Comparison of ENCODE assay signal across 8 cellular contexts in the genomic region with DNA sequence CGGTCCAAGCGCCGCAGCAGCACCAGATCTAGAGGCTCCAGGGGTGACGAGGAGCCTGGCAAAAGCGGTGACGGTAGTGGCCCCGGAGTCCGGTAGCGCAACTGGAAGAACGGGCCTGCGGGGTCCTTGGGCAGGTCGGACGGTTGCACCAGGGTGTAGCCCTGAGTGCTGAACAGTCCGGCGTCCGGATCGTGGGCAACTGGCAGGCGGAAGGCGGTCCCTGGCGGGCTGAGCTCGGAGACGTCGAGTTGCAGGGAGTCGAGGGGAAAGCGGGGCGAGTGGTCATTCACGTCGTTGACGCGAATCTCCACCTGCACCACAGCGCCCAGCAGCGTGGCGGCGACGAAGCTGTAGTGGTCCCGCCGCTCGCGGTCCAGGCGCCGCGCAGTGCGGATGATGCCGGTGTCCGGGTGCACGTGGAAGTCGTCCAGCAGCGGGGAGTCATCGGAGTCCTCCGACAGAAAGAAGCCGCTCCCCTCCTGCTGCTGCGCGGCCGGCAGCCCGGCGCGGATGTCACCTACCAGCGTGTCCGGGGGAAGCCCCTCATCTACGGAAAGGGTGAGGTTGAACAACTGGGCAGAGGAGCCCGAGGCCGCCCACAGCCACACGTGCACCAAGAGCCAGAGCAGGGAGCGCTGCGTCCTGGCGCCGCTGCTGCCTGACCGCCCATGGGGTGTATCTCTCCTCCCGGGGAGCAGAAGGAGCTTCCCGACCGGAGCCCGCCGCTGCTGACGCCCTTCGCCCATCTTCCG. TPM values are rescaled to one million over a fixed set of nuclear protein-coding genes. Genes with fewer than 3 reads are reported as not detected.
A peak's percentile ranks its signal among the peaks of the same experiment; 100 is the strongest.
DNase-seq lines count a peak whose midpoint lies in the region; ATAC-seq, FAIRE-seq and TF ChIP-seq lines count a peak whose summit lies in the region.

No MANE protein-coding gene starts in this region.

- POLR2A ChIA-PET in activated CD4-positive, alpha-beta T cell treated with anti-CD3 and anti-CD28 coated beads for 36 hours (lab: Charles Lee) = no interaction called here

- CTCF ChIA-PET in activated CD4-positive, alpha-beta T cell treated with anti-CD3 and anti-CD28 coated beads for 36 hours (lab: Charles Lee) = no interaction called here

- H3K27me3 Mint-ChIP-seq in activated CD4-positive, alpha-beta T cell treated with anti-CD3 and anti-CD28 coated beads for 36 hours = peaks cover 55% of the 10 kb centered on the region

- in situ Hi-C loops in gastrocnemius medialis (cut with MboI; ENCODE audit: low sequenced_read_pairs in 4 of 4) = no loop called here

- peak overlapping the region; percentile 45 for H3K4me3 ChIP-seq in WERI-Rb-1 (ENCODE audit: low read depth, low read length)
- H3K4me3 ChIP-seq in left ventricle myocardium inferior = peak overlapping the region; percentile 58
- peak overlapping the region; percentile 38 to 39 (median 38) for H3K4me3 ChIP-seq in gastrocnemius medialis

- peak overlapping the region; percentile 67 for H3K4me3 Mint-ChIP-seq in activated CD4-positive, alpha-beta T cell treated with anti-CD3 and anti-CD28 coated beads for 36 hours

- no peaks in the 10 kb centered on the region for H3K36me3 Mint-ChIP-seq in activated CD4-positive, alpha-beta T cell treated with anti-CD3 and anti-CD28 coated beads for 36 hours (ENCODE audit: low read depth)

- H3K27me3 ChIP-seq in WERI-Rb-1 (ENCODE audit: insufficient read depth, low read depth, severe bottlenecking) = peaks cover 23% of the 10 kb centered on the region
- H3K27me3 ChIP-seq in left ventricle myocardium inferior (ENCODE audit: low read depth) = peaks cover 100% of the 10 kb centered on the region
- H3K27me3 ChIP-seq in gastrocnemius medialis = peaks cover 17 to 42% (median 34%) of the 10 kb centered on the region in 3 donors

- no peak for TF ChIP-seq POLR2A in gastrocnemius medialis (IDR thresholded peaks at IDR 0.05)
- no peak for TF ChIP-seq POLR2A in H54 (IDR thresholded peaks at IDR 0.05; ENCODE audit: low read depth, low read length)

- H3K9me3 Mint-ChIP-seq in activated CD4-positive, alpha-beta T cell treated with anti-CD3 and anti-CD28 coated beads for 36 hours (ENCODE audit: low read depth) = no peaks in the 10 kb centered on the region

- TF ChIP-seq CTCF in WERI-Rb-1 (IDR thresholded peaks at IDR 0.05; ENCODE audit: low read depth, low read length) (peak; percentile 26; the same call in 1 of the 2 replicates), left ventricle myocardium inferior (IDR thresholded peaks at IDR 0.05; ENCODE audit: borderline replicate concordance) (no peak), gastrocnemius medialis (IDR thresholded peaks at IDR 0.05 in 4 of 5, conservative IDR thresholded peaks at IDR 0.05 in 1 of 5) (no peak)

- H3K27ac Mint-ChIP-seq in activated CD4-positive, alpha-beta T cell treated with anti-CD3 and anti-CD28 coated beads for 36 hours = no peak overlapping the region

- H3K9me3 ChIP-seq in WERI-Rb-1 (ENCODE audit: severe bottlenecking) (peaks cover 16% of the 10 kb centered on the region), left ventricle myocardium inferior (replicated peaks) (no peaks in the 10 kb centered on the region), gastrocnemius medialis (no peaks in the 10 kb centered on the region)

- no peak for FAIRE-seq in H54 (lab: Jason Lieb, UNC)

- H3K36me3 ChIP-seq in WERI-Rb-1 (no peaks in the 10 kb centered on the region), left ventricle myocardium inferior (no peaks in the 10 kb centered on the region), gastrocnemius medialis (no peaks in the 10 kb centered on the region)

- peaks cover 18% of the 10 kb centered on the region for H3K4me1 Mint-ChIP-seq in activated CD4-positive, alpha-beta T cell treated with anti-CD3 and anti-CD28 coated beads for 36 hours

- no peak overlapping the region for H3K27ac ChIP-seq in WERI-Rb-1
- H3K27ac ChIP-seq in left ventricle myocardium inferior (replicated peaks) = no peak overlapping the region
- H3K27ac ChIP-seq in gastrocnemius medialis = no peak overlapping the region

- H3K4me1 ChIP-seq in left ventricle myocardium inferior (peaks cover 23% of the 10 kb centered on the region), gastrocnemius medialis (peaks cover 4 to 11% of the 10 kb centered on the region in 2 donors)

- DNase-seq in activated CD4-positive, alpha-beta T cell treated with anti-CD3 and anti-CD28 coated beads for 36 hours = peak; percentile 59
- DNase-seq in activated CD4-positive, alpha-beta T cell treated with anti-CD3 and anti-CD28 coated beads for 4 hours = no peak
- DNase-seq in WERI-Rb-1 (peak; percentile 43), left ventricle myocardium inferior (no peak), gastrocnemius medialis (no peak), SIG-M5 treated with dmso at 0.1 percent for 504 hours (lab: John Stamatoyannopoulos, UW; ENCODE audit: unreplicated experiment) (no peak), H54 (ENCODE audit: insufficient read length, low spot score) (no peak)

- ATAC-seq in activated CD4-positive, alpha-beta T cell treated with anti-CD3 and anti-CD28 coated beads for 36 hours = peak; percentile 67
- ATAC-seq in HG02642 (IDR thresholded peaks at IDR 0.05; ENCODE audit: poor library complexity, unreplicated experiment) = peak; percentile 67
- no peak for ATAC-seq in gastrocnemius medialis

- intact Hi-C loops in activated CD4-positive, alpha-beta T cell treated with anti-CD3 and anti-CD28 coated beads for 36 hours (cut with DNase I, micrococcal nuclease) = loop anchor here (1.0 to 10.0 kb wide), 5 partner anchors 60 to 706 kb away; partner anchors contain the start of genes SFRP2 (in 2 of the 2) and PLRG1 (in 1 of the 2)
- intact Hi-C loops in left ventricle myocardium inferior (cut with micrococcal nuclease) = no loop called here
- intact Hi-C loops in gastrocnemius medialis (cut with DNase I; ENCODE audit: low total_unique reads) = loop anchor here (10.0 kb wide), 1 partner anchor 76 kb away; no protein-coding TSS in a partner anchor

RNA-seq across cellular contexts. Expression of gene DCHS2, which starts 0.8 kb away (rescaled TPM):
- under 1 TPM; 0.05 to 0.14 TPM for total RNA-seq in activated CD4-positive, alpha-beta T cell treated with anti-CD3 and anti-CD28 coated beads for 36 hours
- total RNA-seq in left ventricle myocardium inferior = not detected
- total RNA-seq in gastrocnemius medialis = under 1 TPM; under 0.01 to 0.18 (median 0.04) TPM

RNA-seq across cellular contexts. Expression of gene PLRG1, which starts 59.4 kb away (rescaled TPM):
- 100 to 1,000 TPM; 123 to 125 TPM for total RNA-seq in activated CD4-positive, alpha-beta T cell treated with anti-CD3 and anti-CD28 coated beads for 36 hours
- 37.8 TPM for total RNA-seq in left ventricle myocardium inferior
- 10 to 100 TPM; 30.7 to 41.3 (median 35.4) TPM for total RNA-seq in gastrocnemius medialis

Comparison
In these comparisons a context has a peak if more than half of its experiments do, and no peak if none do; other contexts are left out.
1. DNase-seq: peak in activated CD4-positive, alpha-beta T cell treated with anti-CD3 and anti-CD28 coated beads for 36 hours (single experiment) and WERI-Rb-1 (single experiment); none in activated CD4-positive, alpha-beta T cell treated with anti-CD3 and anti-CD28 coated beads for 4 hours (0 of 2), left ventricle myocardium inferior (single experiment), gastrocnemius medialis (0 of 2), SIG-M5 treated with dmso at 0.1 percent for 504 hours (single experiment) and H54 (single experiment).
2. ATAC-seq: peak in activated CD4-positive, alpha-beta T cell treated with anti-CD3 and anti-CD28 coated beads for 36 hours (single experiment) and HG02642 (single experiment); none in gastrocnemius medialis (0 of 2).
3. Peak in every context shown above with its lines, with median percentiles within 50 percentile points of each other: H3K4me3 ChIP-seq.